In genomic region chr7:150665075-150665794, GRCh38 we compare ENCODE assay signal across 12 cellular contexts. TPM values are rescaled to one million over a fixed set of nuclear protein-coding genes. Genes with fewer than 3 reads are reported as not detected.
DNase-seq lines count a peak whose midpoint lies in the region; ATAC-seq, FAIRE-seq and TF ChIP-seq lines count a peak whose summit lies in the region.
"Had no signal": no experiment of that assay in that cellular context is flagged by ENCODE, and none has a peak within 500 bp of the region (broad histone marks: within the 10 kb centered on the region; RNA-seq: fewer than 3 reads in every experiment).

No MANE protein-coding gene starts in this region.

- no peak for TF ChIP-seq POLR2A in GM12891 (IDR thresholded peaks at IDR 0.05; ENCODE audit: low read depth, low read length)

- peaks cover 72% of the 10 kb centered on the region for H3K36me3 Mint-ChIP-seq in activated CD4-positive, alpha-beta T cell treated with anti-CD3 and anti-CD28 coated beads, Interleukin-2, amount 10 ng/mL, durations not matched to agents 7 days and 5 days (ENCODE audit: low read depth)
- peaks cover 26% of the 10 kb centered on the region for H3K36me3 Mint-ChIP-seq in activated naive CD8-positive, alpha-beta T cell treated with anti-CD3 and anti-CD28 coated beads, Interleukin-2, amount 10 ng/mL, durations not matched to agents 7 days and 5 days

- ATAC-seq in activated naive CD8-positive, alpha-beta T cell treated with anti-CD3 and anti-CD28 coated beads, Interleukin-2, amount 10 ng/mL, durations not matched to agents 7 days and 5 days (ENCODE audit: low read depth): no peak
- ATAC-seq in HG02642 (IDR thresholded peaks at IDR 0.05; ENCODE audit: poor library complexity, unreplicated experiment): no peak
- ATAC-seq in GM19397 (IDR thresholded peaks at IDR 0.05; ENCODE audit: unreplicated experiment): no peak
- no peak for ATAC-seq in HG03025 (IDR thresholded peaks at IDR 0.05; ENCODE audit: low FRiP score, unreplicated experiment)

- DNase-seq in GM12891 (ENCODE audit: insufficient read length, low spot score): no peak
- no peak for DNase-seq in activated CD4-positive, alpha-beta T cell treated with anti-CD3 and anti-CD28 coated beads, Interleukin-2, amount 10 ng/mL, durations not matched to agents 7 days and 5 days
- no peak for DNase-seq in activated naive CD8-positive, alpha-beta T cell treated with anti-CD3 and anti-CD28 coated beads, Interleukin-2, amount 10 ng/mL, durations not matched to agents 7 days and 5 days
- DNase-seq in stimulated activated CD4-positive, alpha-beta T cell treated with anti-CD3 and anti-CD28 coated beads, Interleukin-1b, Interleukin-23, amount 100 ng/mL, for 48 hours: peak; percentile 76
- DNase-seq in KG1 (lab: John Stamatoyannopoulos, UW): no peak
- DNase-seq: erythroblast had no signal

- H3K4me1 Mint-ChIP-seq in activated CD4-positive, alpha-beta T cell treated with anti-CD3 and anti-CD28 coated beads, Interleukin-2, amount 10 ng/mL, durations not matched to agents 7 days and 5 days: peaks cover 87% of the 10 kb centered on the region
- H3K4me1 Mint-ChIP-seq in activated naive CD8-positive, alpha-beta T cell treated with anti-CD3 and anti-CD28 coated beads, Interleukin-2, amount 10 ng/mL, durations not matched to agents 7 days and 5 days: peaks cover 78% of the 10 kb centered on the region

- H3K4me3 Mint-ChIP-seq in activated CD4-positive, alpha-beta T cell treated with anti-CD3 and anti-CD28 coated beads, Interleukin-2, amount 10 ng/mL, durations not matched to agents 7 days and 5 days: peak overlapping the region; percentile 12
- H3K4me3 Mint-ChIP-seq in activated naive CD8-positive, alpha-beta T cell treated with anti-CD3 and anti-CD28 coated beads, Interleukin-2, amount 10 ng/mL, durations not matched to agents 7 days and 5 days: peak overlapping the region; percentile 67
- H3K4me3 Mint-ChIP-seq: memory B cell had no signal

- CTCF ChIA-PET in activated CD4-positive, alpha-beta T cell treated with anti-CD3 and anti-CD28 coated beads, Interleukin-2, amount 10 ng/mL, durations not matched to agents 7 days and 5 days (lab: Charles Lee): interaction anchor here (0.7 to 2.1 kb wide), 3 partner anchors 51 to 216 kb away, joined by 3 to 7 read pairs (median 3); partner anchors contain the start of gene GIMAP1

- no peaks in the 10 kb centered on the region for H3K27me3 Mint-ChIP-seq in activated CD4-positive, alpha-beta T cell treated with anti-CD3 and anti-CD28 coated beads, Interleukin-2, amount 10 ng/mL, durations not matched to agents 7 days and 5 days
- no peaks in the 10 kb centered on the region for H3K27me3 Mint-ChIP-seq in activated naive CD8-positive, alpha-beta T cell treated with anti-CD3 and anti-CD28 coated beads, Interleukin-2, amount 10 ng/mL, durations not matched to agents 7 days and 5 days

- H3K27ac Mint-ChIP-seq in activated CD4-positive, alpha-beta T cell treated with anti-CD3 and anti-CD28 coated beads, Interleukin-2, amount 10 ng/mL, durations not matched to agents 7 days and 5 days: peak overlapping the region; percentile 97
- peak overlapping the region; percentile 89 for H3K27ac Mint-ChIP-seq in activated naive CD8-positive, alpha-beta T cell treated with anti-CD3 and anti-CD28 coated beads, Interleukin-2, amount 10 ng/mL, durations not matched to agents 7 days and 5 days
- H3K27ac Mint-ChIP-seq: memory B cell had no signal

- POLR2A ChIA-PET in activated CD4-positive, alpha-beta T cell treated with anti-CD3 and anti-CD28 coated beads, Interleukin-2, amount 10 ng/mL, durations not matched to agents 7 days and 5 days (lab: Charles Lee): interaction anchor here (1.0 kb wide), 1 partner anchor 213 kb away, joined by 3 read pairs; no protein-coding TSS in a partner anchor
- POLR2A ChIA-PET in activated naive CD8-positive, alpha-beta T cell treated with anti-CD3 and anti-CD28 coated beads, Interleukin-2, amount 10 ng/mL, durations not matched to agents 7 days and 5 days (lab: Charles Lee): interaction anchor here (0.5 to 5.3 kb wide), 9 partner anchors 21 to 214 kb away, joined by 3 to 42 read pairs (median 4); partner anchors contain the start of genes GIMAP1, GIMAP4, GIMAP5 and GIMAP7

- peak; percentile 26 for FAIRE-seq in GM12891 (lab: Jason Lieb, UNC)
- FAIRE-seq: RCC 7860 had no signal

- H3K9me3 Mint-ChIP-seq in activated CD4-positive, alpha-beta T cell treated with anti-CD3 and anti-CD28 coated beads, Interleukin-2, amount 10 ng/mL, durations not matched to agents 7 days and 5 days: peaks cover 28% of the 10 kb centered on the region
- H3K9me3 Mint-ChIP-seq in activated naive CD8-positive, alpha-beta T cell treated with anti-CD3 and anti-CD28 coated beads, Interleukin-2, amount 10 ng/mL, durations not matched to agents 7 days and 5 days: peaks cover 3% of the 10 kb centered on the region

TF ChIP-seq in GM12891, 5 proteins besides CTCF, POLR2A, EP300 and RAD21:
- TF ChIP-seq SPI1 (IDR thresholded peaks at IDR 0.05; ENCODE audit: low read depth, low read length) (no peak), POU2F2 (IDR thresholded peaks at IDR 0.05; ENCODE audit: low read depth, low read length) (no peak), PAX5 (IDR thresholded peaks at IDR 0.05; ENCODE audit: insufficient read depth, low read length, severe bottlenecking) (no peak)

RNA-seq across cellular contexts. Expression of gene GIMAP2, which starts 20.3 kb away (rescaled TPM):
- polyA plus RNA-seq in GM12891 (2012; ENCODE audit: low read depth, missing spikeins): 25.9 TPM
- 100 to 1,000 TPM in 1 of 2 experiments, 10 to 100 TPM in 1; 97.7 to 102 TPM for total RNA-seq in activated CD4-positive, alpha-beta T cell treated with anti-CD3 and anti-CD28 coated beads, Interleukin-2, amount 10 ng/mL, durations not matched to agents 7 days and 5 days
- total RNA-seq in activated naive CD8-positive, alpha-beta T cell treated with anti-CD3 and anti-CD28 coated beads, Interleukin-2, amount 10 ng/mL, durations not matched to agents 7 days and 5 days: 100 to 1,000 TPM; 139 to 140 TPM
- total RNA-seq: osteocyte had no signal

RNA-seq across cellular contexts. Expression of gene GIMAP6, which starts 33.0 kb away (rescaled TPM):
- polyA plus RNA-seq in GM12891 (2012; ENCODE audit: low read depth, missing spikeins): 25.1 TPM
- 100 to 1,000 TPM; 105 to 109 TPM for total RNA-seq in activated CD4-positive, alpha-beta T cell treated with anti-CD3 and anti-CD28 coated beads, Interleukin-2, amount 10 ng/mL, durations not matched to agents 7 days and 5 days
- 100 to 1,000 TPM; 124 to 130 TPM for total RNA-seq in activated naive CD8-positive, alpha-beta T cell treated with anti-CD3 and anti-CD28 coated beads, Interleukin-2, amount 10 ng/mL, durations not matched to agents 7 days and 5 days
- total RNA-seq: osteocyte had no signal

RNA-seq across cellular contexts. Expression of gene GIMAP1, which starts 51.2 kb away (rescaled TPM):
- 1.2 TPM for polyA plus RNA-seq in GM12891 (2012; ENCODE audit: low read depth, missing spikeins)
- 10 to 100 TPM; 18.1 to 19.6 TPM for total RNA-seq in activated CD4-positive, alpha-beta T cell treated with anti-CD3 and anti-CD28 coated beads, Interleukin-2, amount 10 ng/mL, durations not matched to agents 7 days and 5 days
- total RNA-seq in activated naive CD8-positive, alpha-beta T cell treated with anti-CD3 and anti-CD28 coated beads, Interleukin-2, amount 10 ng/mL, durations not matched to agents 7 days and 5 days: 10 to 100 TPM; 42.1 to 43.0 TPM
- total RNA-seq: osteocyte had no signal
